Comparison of ENCODE assay signal across 12 cellular contexts in genomic region chr11:46520971-46521745, GRCh38.
DNase-seq lines count a peak whose midpoint lies in the region; ATAC-seq, FAIRE-seq and TF ChIP-seq lines count a peak whose summit lies in the region.
"Had no signal": no experiment of that assay in that cellular context is flagged by ENCODE, and none has a peak within 500 bp of the region (broad histone marks: within the 10 kb centered on the region; RNA-seq: fewer than 3 reads in every experiment).

No MANE protein-coding gene starts in this region.

- no peaks in the 10 kb centered on the region for H3K27me3 Mint-ChIP-seq in effector memory CD8-positive, alpha-beta T cell

- TF ChIP-seq POLR2A in K562 (conservative IDR thresholded peaks at IDR 0.05), result no peak
- no peak for TF ChIP-seq POLR2A in testis (IDR thresholded peaks at IDR 0.05)

- H3K9me3 ChIP-seq in BLaER1 (peaks cover 7% of the 10 kb centered on the region), K562 (replicated peaks; ENCODE audit: control insufficient read depth, insufficient read depth, low read depth, low read length) (no peaks in the 10 kb centered on the region), testis (no peaks in the 10 kb centered on the region)

- H3K9ac ChIP-seq in BLaER1, result peak overlapping the region; percentile 29; the same call in 1 of the 2 replicates
- peak overlapping the region in 1 of 2 experiments; percentile 43; a peak in 1 of 4 replicates for H3K9ac ChIP-seq in K562 (ENCODE audit: insufficient read depth in 1 of 2, low read depth in 2 of 2, low read length in 2 of 2)

- in situ Hi-C loops in K562 (cut with MboI), result no loop called here

- TF ChIP-seq RAD21 in Ishikawa (IDR thresholded peaks at IDR 0.05; ENCODE audit: low read depth) (no peak), K562 (CRISPR knock-in tag; conservative IDR thresholded peaks at IDR 0.05 in 1 of 2, IDR thresholded peaks at IDR 0.05 in 1 of 2) (no peak)

- DNase-seq in K562 (ENCODE audit: extremely low read depth in 1 of 4, low spot score in 3 of 4) (no peak), islet precursor cell (peak; percentile 71), testis (no peak)
- DNase-seq in effector memory CD8-positive, alpha-beta T cell, result no peak
- DNase-seq in stimulated activated CD4-positive, alpha-beta T cell treated with anti-CD3 and anti-CD28 coated beads, Interleukin-4, amount 100 ng/mL, for 1 hour, result no peak
- DNase-seq: activated effector memory CD4-positive, alpha-beta T cell treated with Interleukin-2 at 50 U/mL for 16 hours; lower lobe of right lung had no signal

- H3K27me3 ChIP-seq in BLaER1 (no peaks in the 10 kb centered on the region), K562 (ENCODE audit: control insufficient read depth in 2 of 2, insufficient read depth in 2 of 2, low read length in 2 of 2) (no peaks in the 10 kb centered on the region), testis (no peaks in the 10 kb centered on the region)

- WGBS in K562 (ENCODE audit: insufficient coverage, low coverage, missing lambda C conversion rate), result 75% methylated on average over 8 of the region's 8 CpGs
- WGBS in testis, 2 donors, result 88 to 89% methylated on average over 8 of the region's 8 CpGs

- no peak overlapping the region for H3K4me3 Mint-ChIP-seq in effector memory CD8-positive, alpha-beta T cell

- no peak for TF ChIP-seq CTCF in K562 (IDR thresholded peaks at IDR 0.05 in 2 of 3, conservative IDR thresholded peaks at IDR 0.05 in 1 of 3; ENCODE audit: insufficient read depth in 2 of 3, low read depth in 1 of 3, low read length in 3 of 3)
- no peak for TF ChIP-seq CTCF in testis (IDR thresholded peaks at IDR 0.05)

- H3K4me1 ChIP-seq in BLaER1 (peaks cover 33% of the 10 kb centered on the region), K562 (replicated peaks in 1 of 2; ENCODE audit: control insufficient read depth in 2 of 2, insufficient read depth in 2 of 2, low read length in 2 of 2) (peaks cover 0 to 4% of the 10 kb centered on the region in 2 experiments; a peak in 1 of 5 replicates), testis (no peaks in the 10 kb centered on the region)
- H3K4me1 ChIP-seq: lower lobe of right lung had no signal

- H3K27ac ChIP-seq in BLaER1 (0 out of 2 replicates have a peak overlapping the region, but pooled peaks have one; percentile 11), K562 (ENCODE audit: extremely low read depth, low read depth, low read length) (no peak overlapping the region), testis (no peak overlapping the region)
- H3K27ac ChIP-seq: lower lobe of right lung had no signal

- H3K4me2 ChIP-seq in BLaER1 (peak overlapping the region; percentile 80), K562 (ENCODE audit: insufficient read depth, low read length) (no peak overlapping the region)

- POLR2A ChIA-PET in K562 (lab: Yijun Ruan, JAX), result interaction anchor here (0.7 to 0.8 kb wide), 2 partner anchors 12 to 50 kb away, joined by 3 to 4 read pairs; no protein-coding TSS in a partner anchor

- H3K36me3 ChIP-seq in BLaER1 (peaks cover 18% of the 10 kb centered on the region), K562 (ENCODE audit: control insufficient read depth, insufficient read depth, low read length) (no peaks in the 10 kb centered on the region), testis (ENCODE audit: low read depth, missing control alignments) (no peaks in the 10 kb centered on the region)
- H3K36me3 ChIP-seq: lower lobe of right lung had no signal

- H2AFZ ChIP-seq in K562 (ENCODE audit: low read depth, low read length), result no peak overlapping the region

- CTCF ChIA-PET in K562 (lab: Yijun Ruan, JAX; ENCODE audit: low intra/inter-chr PET ratio), result interaction anchor here (0.7 kb wide), 1 partner anchor 260 kb away, joined by 4 read pairs; no protein-coding TSS in a partner anchor

- no peak overlapping the region for H3K27ac Mint-ChIP-seq in effector memory CD8-positive, alpha-beta T cell

- TF ChIP-seq EP300 in Ishikawa (IDR thresholded peaks at IDR 0.05; ENCODE audit: borderline replicate concordance) (no peak), K562 (IDR thresholded peaks at IDR 0.05; ENCODE audit: low read length) (no peak)

- no peaks in the 10 kb centered on the region for H3K9me1 ChIP-seq in K562 (ENCODE audit: control insufficient read depth, insufficient read depth, low read length)

- H4K20me1 ChIP-seq in BLaER1 (peaks cover 76% of the 10 kb centered on the region), K562 (replicated peaks; ENCODE audit: control insufficient read depth, insufficient read depth, low read length) (no peaks in the 10 kb centered on the region; the same call in 1 of the 2 replicates)

- intact Hi-C loops in K562 (cut with micrococcal nuclease) (no loop called here), testis (cut with DNase I; ENCODE audit: low total_unique reads) (loop anchor here (10.0 kb wide), 1 partner anchor 126 kb away; the partner anchor contains the start of gene CHRM4)

- H3K4me3 ChIP-seq in BLaER1, result no peak overlapping the region
- no peak overlapping the region for H3K4me3 ChIP-seq in K562
- H3K4me3 ChIP-seq in testis, result no peak overlapping the region
- H3K4me3 ChIP-seq: lower lobe of right lung had no signal

- no peaks in the 10 kb centered on the region for H3K9me3 Mint-ChIP-seq in effector memory CD8-positive, alpha-beta T cell

- H3K36me3 Mint-ChIP-seq in effector memory CD8-positive, alpha-beta T cell (ENCODE audit: insufficient read depth), result peaks cover 10% of the 10 kb centered on the region

- BruUV-seq in K562 (replicated peaks; lab: Mats Ljungman, UMichigan), result no TSS peak

- ATAC-seq in K562 (peak; percentile 43; the same call in 2 of the 3 replicates), HG03175 (IDR thresholded peaks at IDR 0.05; ENCODE audit: unreplicated experiment) (no peak)
- no peak for ATAC-seq in effector memory CD8-positive, alpha-beta T cell (replicated peaks)

- peaks cover 45% of the 10 kb centered on the region for H3K79me2 ChIP-seq in K562 (ENCODE audit: control insufficient read depth, insufficient read depth, low read length)

- no peak for FAIRE-seq in K562 (lab: Jason Lieb, UNC)
- FAIRE-seq: D721Med, endometrium had no signal

- peaks cover 15 to 33% of the 10 kb centered on the region in 2 donors for H3K4me1 Mint-ChIP-seq in effector memory CD8-positive, alpha-beta T cell (ENCODE audit: low read depth in 2 of 2)

TF ChIP-seq in Ishikawa, 13 proteins besides CTCF, POLR2A, EP300 and RAD21:
- peak; percentile 29; the same call in 1 of the 2 replicates for TF ChIP-seq TEAD4 (IDR thresholded peaks at IDR 0.05)
- no peak for TF ChIP-seq NFIC (IDR thresholded peaks at IDR 0.05)

TF ChIP-seq in K562, 482 proteins besides CTCF, POLR2A, EP300 and RAD21:
- TF ChIP-seq ZNF316 (IDR thresholded peaks at IDR 0.05), result peak; percentile 85
- 0 out of 2 replicates have a peak, but pooled peaks have one; percentile 32 for TF ChIP-seq ATF3 (IDR thresholded peaks at IDR 0.05)
- TF ChIP-seq ATF3 (CRISPR knock-in tag; conservative IDR thresholded peaks at IDR 0.05), result no peak
- peak; percentile 68 for TF ChIP-seq C11orf30 (IDR thresholded peaks at IDR 0.05; ENCODE audit: low read depth)
- peak; percentile 29; the same call in 1 of the 2 replicates for TF ChIP-seq JUND (IDR thresholded peaks at IDR 0.05; ENCODE audit: borderline replicate concordance, low read depth, low read length)
- no peak for TF ChIP-seq JUND (tag; IDR thresholded peaks at IDR 0.05; ENCODE audit: borderline replicate concordance, low read depth, low read length)
- TF ChIP-seq MAFG (tag; conservative IDR thresholded peaks at IDR 0.05), result peak; percentile 21; the same call in 1 of the 2 replicates
- no peak for TF ChIP-seq GATAD2A (IDR thresholded peaks at IDR 0.05)
- no peak for TF ChIP-seq STAT6 (CRISPR knock-in tag; IDR thresholded peaks at IDR 0.05)
- TF ChIP-seq NBN (IDR thresholded peaks at IDR 0.05; ENCODE audit: low read depth), result no peak
TF ChIP-seq in K562: peak in this region for 5.
